ENCODE assay signal across 8 cellular contexts in the genomic region with DNA sequence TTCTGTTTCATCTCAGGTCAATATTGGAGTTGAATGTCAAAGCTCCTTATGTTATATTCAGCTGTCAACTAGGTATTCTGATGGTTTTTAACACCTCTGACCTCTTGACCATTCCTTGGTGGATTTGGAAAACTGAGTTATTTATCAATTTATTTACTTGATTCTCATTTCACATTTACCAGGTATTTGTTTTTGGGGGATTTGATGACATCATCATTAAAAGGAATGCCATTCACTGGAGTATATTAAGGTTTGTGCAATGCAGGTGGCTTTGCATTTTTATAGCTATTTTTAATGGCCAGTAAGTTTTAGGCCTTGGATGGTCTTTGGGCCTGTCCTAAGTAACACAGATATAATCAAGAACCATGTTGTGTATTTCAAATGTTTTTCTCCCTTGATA.
"Had no signal": no experiment of that assay in that cellular context is flagged by ENCODE, and none has a peak within 500 bp of the region (broad histone marks: within the 10 kb centered on the region; RNA-seq: fewer than 3 reads in every experiment).

No MANE protein-coding gene starts in this region.

- H3K36me3 ChIP-seq: HAP-1 had no signal

- H3K4me1 ChIP-seq: HAP-1 had no signal

- ATAC-seq: HCT116 had no signal

- FAIRE-seq: HTR-8/SVneo, K562 had no signal

- H3K9me3 ChIP-seq: HAP-1 had no signal

- H3K4me3 ChIP-seq: GM23248, HAP-1, K562 had no signal

- H2AFZ ChIP-seq: GM23248 had no signal

- DNase-seq: GM23248, GOT3, H7, KG1 had no signal

- H3K9ac ChIP-seq: GM23248 had no signal

- H3K27ac ChIP-seq: GM23248 had no signal
